1 cellular context compared by ENCODE assay signal in the genomic region with DNA sequence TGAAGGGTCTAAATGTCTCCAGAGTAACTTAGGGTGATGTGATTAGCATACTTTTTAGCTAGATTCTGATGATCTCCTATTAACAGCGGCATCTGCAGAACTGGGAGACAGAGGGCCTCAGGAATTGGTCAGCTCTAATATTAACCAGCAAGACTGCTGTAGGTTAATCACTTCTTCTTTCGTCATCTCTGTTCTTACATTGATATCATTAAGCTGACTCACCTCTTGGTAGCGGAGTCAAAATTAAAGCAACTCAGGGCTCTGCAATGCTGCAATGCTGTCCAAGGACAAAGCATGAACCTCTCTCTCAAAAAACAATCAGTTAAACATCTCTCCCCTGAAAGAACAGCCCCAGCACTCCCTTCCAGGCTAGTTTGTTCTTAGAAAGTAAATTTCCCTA.
TF ChIP-seq lines count a peak whose summit lies in the region.

No MANE protein-coding gene starts in this region.

TF ChIP-seq in IMR-90, 13 proteins besides CTCF, POLR2A, EP300 and RAD21 (continued from another document):
- TF ChIP-seq, protein P1, sequence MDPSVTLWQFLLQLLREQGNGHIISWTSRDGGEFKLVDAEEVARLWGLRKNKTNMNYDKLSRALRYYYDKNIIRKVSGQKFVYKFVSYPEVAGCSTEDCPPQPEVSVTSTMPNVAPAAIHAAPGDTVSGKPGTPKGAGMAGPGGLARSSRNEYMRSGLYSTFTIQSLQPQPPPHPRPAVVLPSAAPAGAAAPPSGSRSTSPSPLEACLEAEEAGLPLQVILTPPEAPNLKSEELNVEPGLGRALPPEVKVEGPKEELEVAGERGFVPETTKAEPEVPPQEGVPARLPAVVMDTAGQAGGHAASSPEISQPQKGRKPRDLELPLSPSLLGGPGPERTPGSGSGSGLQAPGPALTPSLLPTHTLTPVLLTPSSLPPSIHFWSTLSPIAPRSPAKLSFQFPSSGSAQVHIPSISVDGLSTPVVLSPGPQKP (IDR thresholded peaks at IDR 0.05; ENCODE audit: borderline replicate concordance, low read depth, low read length), result no peak
- TF ChIP-seq FOS (IDR thresholded peaks at IDR 0.05; ENCODE audit: low read depth, low read length) (peak; percentile 70), RCOR1 (IDR thresholded peaks at IDR 0.05; ENCODE audit: insufficient replicate concordance, low read length) (no peak), SMC3 (IDR thresholded peaks at IDR 0.05; ENCODE audit: low read depth, low read length) (no peak), BHLHE40 (IDR thresholded peaks at IDR 0.05; ENCODE audit: low read depth, low read length) (no peak), RFX5 (IDR thresholded peaks at IDR 0.05; ENCODE audit: low read depth, low read length) (no peak), CEBPB (IDR thresholded peaks at IDR 0.05; ENCODE audit: low read depth, low read length) (peak; percentile 86)
- TF ChIP-seq, protein P2, sequence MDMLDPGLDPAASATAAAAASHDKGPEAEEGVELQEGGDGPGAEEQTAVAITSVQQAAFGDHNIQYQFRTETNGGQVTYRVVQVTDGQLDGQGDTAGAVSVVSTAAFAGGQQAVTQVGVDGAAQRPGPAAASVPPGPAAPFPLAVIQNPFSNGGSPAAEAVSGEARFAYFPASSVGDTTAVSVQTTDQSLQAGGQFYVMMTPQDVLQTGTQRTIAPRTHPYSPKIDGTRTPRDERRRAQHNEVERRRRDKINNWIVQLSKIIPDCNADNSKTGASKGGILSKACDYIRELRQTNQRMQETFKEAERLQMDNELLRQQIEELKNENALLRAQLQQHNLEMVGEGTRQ (IDR thresholded peaks at IDR 0.05; ENCODE audit: low read depth, low read length), result no peak
